In the genomic region with DNA sequence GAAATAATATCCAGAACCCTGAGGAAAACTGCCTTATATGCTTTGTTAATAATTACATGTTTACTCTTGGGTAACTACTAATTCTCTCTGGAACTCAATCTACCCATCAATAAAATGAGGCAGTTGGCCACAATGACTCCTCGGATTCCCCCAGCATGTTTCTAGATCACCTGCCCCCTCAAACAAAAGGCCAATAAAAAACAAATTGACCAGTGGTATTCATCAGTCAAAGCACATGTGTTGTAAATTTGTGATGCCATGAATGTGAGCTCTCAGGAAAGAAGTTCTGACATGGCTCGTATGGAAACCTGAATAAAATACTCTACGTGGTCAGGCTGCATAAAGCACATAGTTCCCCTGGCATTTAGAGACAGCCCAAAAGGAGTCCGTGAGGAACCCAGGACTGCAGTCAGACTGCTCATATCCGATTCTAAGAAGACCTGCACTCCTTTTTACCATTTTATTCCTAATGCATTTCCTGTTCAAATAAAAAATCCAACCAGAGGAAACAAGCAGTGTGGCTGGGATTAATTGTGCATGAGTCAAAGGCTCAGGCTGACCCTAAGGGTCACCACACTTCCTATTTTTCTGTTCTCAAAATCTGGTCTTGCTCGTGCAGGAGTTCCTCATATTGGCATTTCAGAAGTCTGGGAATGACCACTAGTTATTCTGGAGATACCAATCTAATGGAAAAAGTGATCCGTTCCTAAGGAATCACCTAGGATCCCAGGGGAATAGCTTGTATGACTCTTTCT, we compare ENCODE assay signal across 7 cellular contexts.
DNase-seq lines count a peak whose midpoint lies in the region; ATAC-seq, FAIRE-seq and TF ChIP-seq lines count a peak whose summit lies in the region.
"Not testable (repeated sequence)": the region's sequence is repeated elsewhere in the genome, so short reads cannot be mapped to it uniquely, and the experiment has no call there.

No MANE protein-coding gene starts in this region.

- not testable (repeated sequence) for H3K9me3 Mint-ChIP-seq in naive thymus-derived CD4-positive, alpha-beta T cell

- intact Hi-C loops in endothelial cell of umbilical vein (cut with micrococcal nuclease); right cardiac atrium (cut with DNase I); naive thymus-derived CD4-positive, alpha-beta T cell (cut with micrococcal nuclease): not testable (repeated sequence)

- H3K9ac ChIP-seq in endothelial cell of umbilical vein (replicated peaks; ENCODE audit: extremely low read depth, insufficient read depth, low read length): peak overlapping the region; percentile 74
- H3K9ac ChIP-seq in smooth muscle cell (ENCODE audit: low read depth): not testable (repeated sequence)

- BruUV-seq in endothelial cell of umbilical vein (replicated peaks; lab: Mats Ljungman, UMichigan): TSS peak; percentile 89

- peaks cover 7 to 15% (median 11%) of the 10 kb centered on the region in 7 donors for H3K4me1 Mint-ChIP-seq in naive thymus-derived CD4-positive, alpha-beta T cell

- dilution Hi-C loops in endothelial cell of umbilical vein (cut with MboI; ENCODE audit: extremely low pct_ligation_motif_present, low sequenced_read_pairs): not testable (repeated sequence)

- not testable (repeated sequence) for H2AFZ ChIP-seq in endothelial cell of umbilical vein (ENCODE audit: low read depth, low read length); smooth muscle cell (ENCODE audit: low read depth)

- H3K27ac Mint-ChIP-seq in naive thymus-derived CD4-positive, alpha-beta T cell: peak overlapping the region in 1 of 9 donors; percentile 1

- not testable (repeated sequence) for H3K27me3 Mint-ChIP-seq in naive thymus-derived CD4-positive, alpha-beta T cell

- H3K9me1 ChIP-seq in endothelial cell of umbilical vein (replicated peaks; ENCODE audit: control insufficient read depth, extremely low read depth, insufficient read depth, low read length): not testable (repeated sequence)

- POLR2A ChIA-PET in endothelial cell of umbilical vein (lab: Charles Lee): interaction anchor here (0.7 kb wide), 1 partner anchor 26 kb away, joined by 3 read pairs; no protein-coding TSS in a partner anchor
- POLR2A ChIA-PET in naive thymus-derived CD4-positive, alpha-beta T cell (lab: Charles Lee): not testable (repeated sequence)

- peak overlapping the region in 1 of 3 experiments; percentile 7 for H3K4me3 ChIP-seq in endothelial cell of umbilical vein (replicated peaks in 1 of 3; ENCODE audit: insufficient read depth in 1 of 3, low read depth in 1 of 3, low read length in 3 of 3)
- H3K4me3 ChIP-seq in right cardiac atrium (ENCODE audit: low read length); naive thymus-derived CD4-positive, alpha-beta T cell (ENCODE audit: low read length); smooth muscle cell: not testable (repeated sequence)

- DNase-seq in ELR (ENCODE audit: low read depth) (peak; percentile 48), LHCN-M2 (ENCODE audit: low read depth) (peak; percentile 45), endothelial cell of umbilical vein (ENCODE audit: low read depth, low spot score) (peak; percentile 68)
- not testable (repeated sequence) for DNase-seq in right cardiac atrium; naive thymus-derived CD4-positive, alpha-beta T cell; smooth muscle cell (lab: John Stamatoyannopoulos, UW; ENCODE audit: unreplicated experiment)

- H3K4me2 ChIP-seq in endothelial cell of umbilical vein (ENCODE audit: insufficient read depth, low read length) (peak overlapping the region; percentile 82), smooth muscle cell (peak overlapping the region; percentile 52)

- H3K27me3 ChIP-seq in endothelial cell of umbilical vein (ENCODE audit: control insufficient read depth in 2 of 2, insufficient read depth in 2 of 2, low read length in 2 of 2); right cardiac atrium (ENCODE audit: control insufficient read depth, insufficient read depth); naive thymus-derived CD4-positive, alpha-beta T cell (ENCODE audit: control insufficient read depth in 2 of 2, insufficient read depth in 2 of 2, low read length in 2 of 2); smooth muscle cell (ENCODE audit: low read depth): not testable (repeated sequence)

- H3K36me3 ChIP-seq in endothelial cell of umbilical vein (ENCODE audit: control insufficient read depth in 2 of 2, extremely low read depth in 1 of 2, insufficient read depth in 2 of 2, low read length in 2 of 2); naive thymus-derived CD4-positive, alpha-beta T cell (ENCODE audit: control insufficient read depth in 2 of 3, insufficient read depth in 3 of 3, low read length in 3 of 3); smooth muscle cell (ENCODE audit: low read depth): not testable (repeated sequence)

- 66% methylated on average over 4 of the region's 7 CpGs for WGBS in right cardiac atrium
- WGBS in smooth muscle cell (ENCODE audit: low lambda C conversion rate): 69% methylated on average over 4 of the region's 7 CpGs

- H3K4me1 ChIP-seq in endothelial cell of umbilical vein (ENCODE audit: control insufficient read depth, extremely low read depth, insufficient read depth, low read length): peaks cover 60% of the 10 kb centered on the region
- not testable (repeated sequence) for H3K4me1 ChIP-seq in right cardiac atrium (ENCODE audit: control insufficient read depth, insufficient read depth, low read length); naive thymus-derived CD4-positive, alpha-beta T cell (ENCODE audit: control insufficient read depth in 2 of 2, insufficient read depth in 2 of 2, low read length in 2 of 2)
- H3K4me1 ChIP-seq in smooth muscle cell (ENCODE audit: low read depth): peaks cover 18% of the 10 kb centered on the region

- H3F3A ChIP-seq in smooth muscle cell (ENCODE audit: low read depth): peaks cover 10% of the 10 kb centered on the region

- H3K79me2 ChIP-seq in endothelial cell of umbilical vein (ENCODE audit: control insufficient read depth, insufficient read depth, low read length): peaks cover 68% of the 10 kb centered on the region
- peaks cover 36% of the 10 kb centered on the region for H3K79me2 ChIP-seq in smooth muscle cell (ENCODE audit: low read depth)

- FAIRE-seq in endothelial cell of umbilical vein (lab: Jason Lieb, UNC): peak; percentile 100

- not testable (repeated sequence) for TF ChIP-seq CTCF in VCaP (conservative IDR thresholded peaks at IDR 0.05); endothelial cell of umbilical vein (IDR thresholded peaks at IDR 0.05; ENCODE audit: extremely low read depth in 1 of 2, insufficient read depth in 1 of 2, low read depth in 1 of 2, low read length in 2 of 2); smooth muscle cell (IDR thresholded peaks at IDR 0.05; ENCODE audit: borderline replicate concordance, insufficient read depth, poor library complexity, severe bottlenecking)

- CTCF ChIA-PET in endothelial cell of umbilical vein (lab: Charles Lee): interaction anchor here (0.7 to 1.3 kb wide), 2 partner anchors 11 to 113 kb away, joined by 3 to 5 read pairs; no protein-coding TSS in a partner anchor
- CTCF ChIA-PET in naive thymus-derived CD4-positive, alpha-beta T cell (lab: Charles Lee): not testable (repeated sequence)

- H4K20me1 ChIP-seq in endothelial cell of umbilical vein (replicated peaks; ENCODE audit: control insufficient read depth, extremely low read depth, insufficient read depth, low read length): not testable (repeated sequence)
- H4K20me1 ChIP-seq in smooth muscle cell (ENCODE audit: low read depth): peaks cover 40% of the 10 kb centered on the region

- not testable (repeated sequence) for H3K9me3 ChIP-seq in endothelial cell of umbilical vein (replicated peaks; ENCODE audit: control insufficient read depth, insufficient read depth, low read length); right cardiac atrium (ENCODE audit: control insufficient read depth, low read length); naive thymus-derived CD4-positive, alpha-beta T cell (ENCODE audit: control insufficient read depth in 2 of 3, low read length in 3 of 3); smooth muscle cell (replicated peaks; ENCODE audit: low read depth)

- not testable (repeated sequence) for TF ChIP-seq POLR2A in endothelial cell of umbilical vein (IDR thresholded peaks at IDR 0.05; ENCODE audit: low read depth, low read length)

- ATAC-seq in right cardiac atrium: peak; percentile 73 to 89
- ATAC-seq in naive thymus-derived CD4-positive, alpha-beta T cell: peak; percentile 44

- peaks cover 0 to 11% (median 0%) of the 10 kb centered on the region in 5 donors for H3K36me3 Mint-ChIP-seq in naive thymus-derived CD4-positive, alpha-beta T cell

- not testable (repeated sequence) for H3K4me3 Mint-ChIP-seq in naive thymus-derived CD4-positive, alpha-beta T cell

- H3K27ac ChIP-seq in VCaP: peak overlapping the region; percentile 83; the same call in 1 of the 2 replicates
- H3K27ac ChIP-seq in endothelial cell of umbilical vein (ENCODE audit: insufficient read depth, low read depth, low read length): peak overlapping the region; percentile 95
- not testable (repeated sequence) for H3K27ac ChIP-seq in right cardiac atrium (ENCODE audit: low read length); naive thymus-derived CD4-positive, alpha-beta T cell (ENCODE audit: low read depth, low read length)
- peak overlapping the region; percentile 88 for H3K27ac ChIP-seq in smooth muscle cell (ENCODE audit: low read depth)

TF ChIP-seq in endothelial cell of umbilical vein, 7 proteins besides CTCF, POLR2A, EP300 and RAD21:
- TF ChIP-seq GATA2 (IDR thresholded peaks at IDR 0.05; ENCODE audit: insufficient read depth, insufficient read length, low read depth, low read length): peak; percentile 33
